In genomic region chr6:167697316-167697715, GRCh38 we compare ENCODE assay signal across 17 cellular contexts.
A peak's percentile ranks its signal among the peaks of the same experiment; 100 is the strongest.
DNase-seq lines count a peak whose midpoint lies in the region; ATAC-seq and TF ChIP-seq lines count a peak whose summit lies in the region.
"Had no signal": no experiment of that assay in that cellular context is flagged by ENCODE, and none has a peak within 500 bp of the region (broad histone marks: within the 10 kb centered on the region; RNA-seq: fewer than 3 reads in every experiment).

No MANE protein-coding gene starts in this region.

- CTCF ChIA-PET in A673 (lab: Charles Lee): no interaction called here

- intact Hi-C loops in A673 (cut with micrococcal nuclease; ENCODE audit: unreplicated experiment) (loop anchor here (2.0 to 10.0 kb wide), 2 partner anchors 19 to 197 kb away; no protein-coding TSS in a partner anchor), transverse colon (cut with DNase I; ENCODE audit: low total_unique reads) (no loop called here)

- POLR2A ChIA-PET in A673 (lab: Charles Lee; ENCODE audit: low non-redundant PET): no interaction called here

- H3K27ac ChIP-seq in A673 (ENCODE audit: low read depth, low read length, poor library complexity, severe bottlenecking) (no peak overlapping the region), SK-N-MC (peak overlapping the region; percentile 62), epithelial cell of prostate (peak overlapping the region; percentile 37), transverse colon (no peak overlapping the region)
- H3K27ac ChIP-seq: SJCRH30, tibial artery had no signal

- ATAC-seq in GM19452 (IDR thresholded peaks at IDR 0.05; ENCODE audit: unreplicated experiment): no peak
- ATAC-seq in GM18502 (IDR thresholded peaks at IDR 0.05; ENCODE audit: poor library complexity, unreplicated experiment): no peak
- ATAC-seq: left colon; stimulated activated naive B cell treated with anti-CD40 and anti-IgM and Interleukin-4, amounts not matched to agents 10 μg/mL and 1 μg/mL and 100 μg/mL, for 72 hours had no signal

- H3K4me1 ChIP-seq in A673 (ENCODE audit: insufficient read depth, low read length, poor library complexity, severe bottlenecking) (peaks cover 37% of the 10 kb centered on the region), transverse colon (peaks cover 0 to 12% (median 2%) of the 10 kb centered on the region in 4 donors)
- H3K4me1 ChIP-seq: SJCRH30 had no signal

- H3K9ac ChIP-seq in SK-N-MC (ENCODE audit: insufficient read length): no peak overlapping the region

- TF ChIP-seq CTCF in A673 (conservative IDR thresholded peaks at IDR 0.05; ENCODE audit: low read depth, low read length) (no peak), transverse colon (IDR thresholded peaks at IDR 0.05) (no peak)

- in situ Hi-C loops in transverse colon (cut with MboI; ENCODE audit: low pct_ligation_motif_present in 1 of 4, low pct_unique_long_range_greater_than_20kb in 1 of 4, low sequenced_read_pairs in 3 of 4): no loop called here

- 63 to 71% methylated on average over 2 to 11 of the region's 11 CpGs for WGBS in transverse colon (ENCODE audit: low coverage in 1 of 2), 2 donors

- TF ChIP-seq EP300 in transverse colon (IDR thresholded peaks at IDR 0.05; ENCODE audit: low read depth): no peak

- TF ChIP-seq POLR2A in transverse colon (IDR thresholded peaks at IDR 0.05): no peak

- BruUV-seq in A673 (replicated peaks; lab: Mats Ljungman, UMichigan): no TSS peak

- H3K4me3 ChIP-seq in A673 (ENCODE audit: low read depth, low read length, poor library complexity, severe bottlenecking) (no peak overlapping the region), SK-N-MC (no peak overlapping the region), transverse colon (no peak overlapping the region)
- H3K4me3 ChIP-seq: SJCRH30, tibial artery had no signal

- no peaks in the 10 kb centered on the region for H3K27me3 ChIP-seq in A673 (replicated peaks; ENCODE audit: insufficient read depth, low read depth, low read length, poor library complexity)
- H3K27me3 ChIP-seq in transverse colon: no peaks in the 10 kb centered on the region
- H3K27me3 ChIP-seq: SJCRH30 had no signal

- H3K36me3 ChIP-seq in A673 (ENCODE audit: insufficient read depth, low read length, poor library complexity, severe bottlenecking): no peaks in the 10 kb centered on the region
- H3K36me3 ChIP-seq in SK-N-MC (ENCODE audit: insufficient read depth, low read length): no peaks in the 10 kb centered on the region
- no peaks in the 10 kb centered on the region for H3K36me3 ChIP-seq in transverse colon
- H3K36me3 ChIP-seq: SJCRH30, tibial artery had no signal

- DNase-seq in A673 (ENCODE audit: low spot score) (peak; percentile 24), NCI-H1092 (lab: John Stamatoyannopoulos, UW) (peak; percentile 73), SK-N-MC (ENCODE audit: low read depth, low spot score) (no peak), epithelial cell of prostate (ENCODE audit: low read depth, low spot score) (no peak), NCI-H748 treated with DMSO at 0.1 percent for 48 hours (lab: John Stamatoyannopoulos, UW) (no peak), transverse colon (no peak)
- DNase-seq: CD4-positive, alpha-beta memory T cell; foreskin melanocyte; left colon; midbrain; NCI-H1417 treated with DMSO at 0.1 percent for 48 hours; stimulated activated CD4-positive, alpha-beta T cell treated with anti-CD3 and anti-CD28 coated beads, Interleukin-15, amount 100 ng/mL, for 24 hours; stimulated activated naive B cell treated with anti-CD40 and anti-IgM and Interleukin-4, amounts not matched to agents 10 μg/mL and 1 μg/mL and 100 μg/mL, for 72 hours; tibial artery had no signal

- H3K9me3 ChIP-seq in A673 (ENCODE audit: low read depth, low read length, poor library complexity, severe bottlenecking) (no peaks in the 10 kb centered on the region), SK-N-MC (ENCODE audit: low read depth, low read length) (no peaks in the 10 kb centered on the region), transverse colon (no peaks in the 10 kb centered on the region)
- H3K9me3 ChIP-seq: SJCRH30, tibial artery had no signal

Comparison
In these comparisons a context has a peak if more than half of its experiments do, and no peak if none do; other contexts are left out.
1. DNase-seq: peak in A673 (single experiment) and NCI-H1092 (single experiment); none in SK-N-MC (single experiment), epithelial cell of prostate (single experiment), NCI-H748 treated with DMSO at 0.1 percent for 48 hours (single experiment) and transverse colon (single experiment).
2. H3K27ac ChIP-seq: peak in SK-N-MC (single experiment) and epithelial cell of prostate (single experiment); none in A673 (single experiment) and transverse colon (0 of 4).